Comparison of ENCODE assay signal across 6 cellular contexts in the genomic region with DNA sequence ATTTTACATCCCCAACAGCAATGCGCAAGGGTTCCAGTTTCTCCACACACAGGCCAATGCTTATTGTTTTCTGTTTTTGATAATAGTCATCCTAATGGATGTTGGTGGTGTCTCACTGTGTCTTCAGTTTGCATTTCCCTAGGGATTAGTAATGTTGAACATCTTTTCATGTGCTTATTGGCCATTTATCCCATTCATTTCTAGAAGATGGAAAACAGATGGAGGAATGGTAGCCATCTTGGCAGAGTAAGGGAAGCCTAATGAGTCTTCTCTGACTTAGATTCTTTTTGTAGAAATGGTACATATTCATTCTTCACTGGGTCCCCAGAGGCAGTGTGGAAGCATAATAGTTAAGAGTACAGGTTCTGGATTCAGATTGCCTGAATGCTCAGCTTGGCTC.
"Had no signal": no experiment of that assay in that cellular context is flagged by ENCODE, and none has a peak within 500 bp of the region (broad histone marks: within the 10 kb centered on the region; RNA-seq: fewer than 3 reads in every experiment).

No MANE protein-coding gene starts in this region.

- DNase-seq: IMR-90, KBM-7, KG1 had no signal

- ATAC-seq: HepG2, K562 had no signal

- H3K27ac ChIP-seq: HL-60 had no signal

- H3K4me3 ChIP-seq: K562 had no signal
